In genomic region chr18:49794740-49795139, GRCh38 we compare ENCODE assay signal across 30 cellular contexts.
"Had no signal": no experiment of that assay in that cellular context is flagged by ENCODE, and none has a peak within 500 bp of the region (broad histone marks: within the 10 kb centered on the region; RNA-seq: fewer than 3 reads in every experiment).

No MANE protein-coding gene starts in this region.

- H3K27ac ChIP-seq: ascending aorta, cardiac muscle cell, KMS-11, PC-9, RWPE1, SK-N-MC had no signal

- H3K9me3 Mint-ChIP-seq: activated CD4-positive, alpha-beta T cell treated with anti-CD3 and anti-CD28 coated beads, Interleukin-2, amount 10 ng/mL, durations not matched to agents 24 days and 14 days; activated naive CD4-positive, alpha-beta T cell treated with anti-CD3 and anti-CD28 coated beads, Interleukin-2, amount 50 U/mL, for 24 hours; activated naive CD8-positive, alpha-beta T cell treated with anti-CD3 and anti-CD28 coated beads, Interleukin-2, amount 10 ng/mL, durations not matched to agents 7 days and 5 days; activated T-helper 2 cell treated with anti-CD3 and anti-CD28 coated beads, Interferon-gamma antibody, Interleukin-2, Interleukin-4, amounts not matched to agents 10 μg/mL and 5 μg/mL and 100 μg/mL, durations not matched to agents 14 hours and 24 hours and 36 hours; central memory CD8-positive, alpha-beta T cell had no signal

- DNase-seq: activated CD4-positive, alpha-beta T cell treated with anti-CD3 and anti-CD28 coated beads, Interleukin-2, amount 10 ng/mL, durations not matched to agents 24 days and 14 days; activated CD4-positive, alpha-beta T cell treated with anti-CD3 and anti-CD28 coated beads, Interleukin-2, amount 50 U/mL, for 48 hours; activated CD8-positive, alpha-beta memory T cell treated with anti-CD3 and anti-CD28 coated beads for 24 hours; activated gamma-delta T cell; activated naive CD4-positive, alpha-beta T cell treated with Interleukin-2 at 50 U/mL for 16 hours; activated naive CD8-positive, alpha-beta T cell treated with anti-CD3 and anti-CD28 coated beads, Interleukin-2, amount 10 ng/mL, durations not matched to agents 7 days and 5 days; activated T-cell treated with anti-CD3 and anti-CD28 coated beads, Interleukin-2, amount 50 U/mL, for 1 hour; amygdala; MM.1S; MV-4-11; NCI-H1092; NCI-H1436 treated with DMSO at 0.1 percent for 48 hours; NCI-H1694 treated with DMSO at 0.1 percent for 48 hours; NCI-H2029; NCI-H345; NCI-H524 treated with DMSO at 0.1 percent for 48 hours; NCI-H748 treated with DMSO at 0.1 percent for 48 hours; NK-92 treated with Interleukin-12 subunit alpha and Interleukin-12 subunit beta, amount 100 ng/mL, for 24 hours; PC-9; T1000 had no signal

- H3K27ac Mint-ChIP-seq: activated CD4-positive, alpha-beta T cell treated with anti-CD3 and anti-CD28 coated beads, Interleukin-2, amount 10 ng/mL, durations not matched to agents 24 days and 14 days; activated naive CD8-positive, alpha-beta T cell treated with anti-CD3 and anti-CD28 coated beads, Interleukin-2, amount 10 ng/mL, durations not matched to agents 7 days and 5 days had no signal

- H3K27me3 ChIP-seq: ascending aorta, cardiac muscle cell had no signal

- H3K27me3 Mint-ChIP-seq: activated CD4-positive, alpha-beta T cell treated with anti-CD3 and anti-CD28 coated beads, Interleukin-2, amount 10 ng/mL, durations not matched to agents 24 days and 14 days; activated naive CD4-positive, alpha-beta T cell treated with anti-CD3 and anti-CD28 coated beads, Interleukin-2, amount 50 U/mL, for 24 hours; activated naive CD8-positive, alpha-beta T cell treated with anti-CD3 and anti-CD28 coated beads, Interleukin-2, amount 10 ng/mL, durations not matched to agents 7 days and 5 days; central memory CD8-positive, alpha-beta T cell had no signal

- H3K4me1 ChIP-seq: ascending aorta had no signal

- H2AFZ ChIP-seq: PC-9 had no signal

- ATAC-seq: Right ventricle myocardium inferior had no signal

- H3K9me3 ChIP-seq: ascending aorta had no signal

- H3K9ac ChIP-seq: KMS-11 had no signal

- H3K4me3 ChIP-seq: ascending aorta, cardiac muscle cell, PC-9, SK-N-MC had no signal

- H3K4me3 Mint-ChIP-seq: activated CD4-positive, alpha-beta T cell treated with anti-CD3 and anti-CD28 coated beads, Interleukin-2, amount 10 ng/mL, durations not matched to agents 24 days and 14 days; activated naive CD4-positive, alpha-beta T cell treated with anti-CD3 and anti-CD28 coated beads, Interleukin-2, amount 50 U/mL, for 24 hours; activated naive CD8-positive, alpha-beta T cell treated with anti-CD3 and anti-CD28 coated beads, Interleukin-2, amount 10 ng/mL, durations not matched to agents 7 days and 5 days; central memory CD8-positive, alpha-beta T cell had no signal

- H3K4me2 ChIP-seq: KMS-11, PC-9 had no signal

- FAIRE-seq: RCC 7860 had no signal
